Comparison of ENCODE assay signal across 28 cellular contexts in genomic region chr2:201523506-201523905, GRCh38.
"Had no signal": no experiment of that assay in that cellular context is flagged by ENCODE, and none has a peak within 500 bp of the region (broad histone marks: within the 10 kb centered on the region; RNA-seq: fewer than 3 reads in every experiment).

No MANE protein-coding gene starts in this region.

- DNase-seq: activated CD4-positive, alpha-beta T cell treated with anti-CD3 and anti-CD28 coated beads, Interleukin-2, amount 10 ng/mL, durations not matched to agents 24 days and 14 days; activated CD8-positive, alpha-beta memory T cell treated with anti-CD3 and anti-CD28 coated beads, Interleukin-2, amount 10 ng/mL, durations not matched to agents 7 days and 5 days; activated CD8-positive, alpha-beta T cell treated with anti-CD3 and anti-CD28 coated beads for 36 hours; activated gamma-delta T cell; activated naive CD4-positive, alpha-beta T cell treated with anti-CD3 and anti-CD28 coated beads, Interleukin-2, amount 50 U/mL, for 16 hours; activated naive CD8-positive, alpha-beta T cell treated with anti-CD3 and anti-CD28 coated beads, Interleukin-2, amount 50 U/mL, for 24 hours; activated T-cell treated with anti-CD3 and anti-CD28 coated beads for 4 hours; aorta; endodermal cell; esophagus squamous epithelium; glutamatergic neuron; immature natural killer cell; left ventricle myocardium superior; mammary epithelial cell; midbrain; spleen; stimulated activated CD4-positive, alpha-beta T cell treated with anti-CD3 and anti-CD28 coated beads, Interleukin-4, amount 100 ng/mL, for 24 hours; stimulated activated naive CD4-positive, alpha-beta T cell treated with Interleukin-2 at 50 U/mL for 16 hours had no signal

- H3K36me3 ChIP-seq: breast epithelium, esophagus squamous epithelium, spleen, upper lobe of left lung had no signal

- H2AFZ ChIP-seq: hepatocyte had no signal

- H3K27ac ChIP-seq: breast epithelium, coronary artery, esophagus squamous epithelium, hepatocyte, spleen, upper lobe of left lung, VCaP had no signal

- H3K27me3 ChIP-seq: breast epithelium, esophagus squamous epithelium, hepatocyte, spleen, upper lobe of left lung had no signal

- H3K79me2 ChIP-seq: hepatocyte had no signal

- H3K4me3 ChIP-seq: breast epithelium, coronary artery, esophagus squamous epithelium, hepatocyte, spleen, upper lobe of left lung had no signal

- H3K27me3 Mint-ChIP-seq: activated CD4-positive, alpha-beta T cell treated with anti-CD3 and anti-CD28 coated beads, Interleukin-2, amount 10 ng/mL, durations not matched to agents 24 days and 14 days; activated CD8-positive, alpha-beta memory T cell treated with anti-CD3 and anti-CD28 coated beads, Interleukin-2, amount 10 ng/mL, durations not matched to agents 7 days and 5 days; activated CD8-positive, alpha-beta T cell treated with anti-CD3 and anti-CD28 coated beads for 36 hours; activated naive CD8-positive, alpha-beta T cell treated with anti-CD3 and anti-CD28 coated beads, Interleukin-2, amount 50 U/mL, for 24 hours; progenitor cell of endocrine pancreas had no signal

- FAIRE-seq: frontal cortex had no signal

- ATAC-seq: activated CD4-positive, CD25-positive, alpha-beta regulatory T cell treated with anti-CD3 and anti-CD28 coated beads, Interleukin-2, amount 50 U/mL, for 24 hours; activated CD8-positive, alpha-beta memory T cell treated with anti-CD3 and anti-CD28 coated beads, Interleukin-2, amount 10 ng/mL, durations not matched to agents 7 days and 5 days; activated CD8-positive, alpha-beta T cell treated with anti-CD3 and anti-CD28 coated beads for 36 hours; activated naive CD8-positive, alpha-beta T cell treated with anti-CD3 and anti-CD28 coated beads, Interleukin-2, amount 50 U/mL, for 24 hours; left ventricle myocardium superior; natural killer cell treated with Interleukin-12 subunit alpha and Interleukin-12 subunit beta and Interleukin-15 and Interleukin-18, amount 100 ng/mL, for 72 hours had no signal

- H3K4me3 Mint-ChIP-seq: activated CD4-positive, alpha-beta T cell treated with anti-CD3 and anti-CD28 coated beads, Interleukin-2, amount 10 ng/mL, durations not matched to agents 24 days and 14 days; activated CD8-positive, alpha-beta memory T cell treated with anti-CD3 and anti-CD28 coated beads, Interleukin-2, amount 10 ng/mL, durations not matched to agents 7 days and 5 days; activated CD8-positive, alpha-beta T cell treated with anti-CD3 and anti-CD28 coated beads for 36 hours; activated naive CD8-positive, alpha-beta T cell treated with anti-CD3 and anti-CD28 coated beads, Interleukin-2, amount 50 U/mL, for 24 hours; activated T-helper 1 cell treated with anti-CD3 and anti-CD28 coated beads, Interleukin-12 subunit alpha, Interleukin-12 subunit beta, Interleukin-2, Interleukin-4 antibody, amounts not matched to agents 30 ng/mL and 10 ng/mL and 1 ng/mL, durations not matched to agents 14 hours and 24 hours and 36 hours; endodermal cell; immature natural killer cell; natural killer cell treated with Interleukin-12 subunit alpha and Interleukin-12 subunit beta and Interleukin-15 and Interleukin-18, amount 100 ng/mL, for 72 hours had no signal

- H3K4me2 ChIP-seq: hepatocyte had no signal

- H3K4me1 ChIP-seq: breast epithelium, esophagus squamous epithelium, spleen, upper lobe of left lung had no signal

- H3K4me1 Mint-ChIP-seq: endodermal cell had no signal

- H3K27ac Mint-ChIP-seq: activated CD4-positive, alpha-beta T cell treated with anti-CD3 and anti-CD28 coated beads, Interleukin-2, amount 10 ng/mL, durations not matched to agents 24 days and 14 days; activated CD8-positive, alpha-beta memory T cell treated with anti-CD3 and anti-CD28 coated beads, Interleukin-2, amount 10 ng/mL, durations not matched to agents 7 days and 5 days; activated CD8-positive, alpha-beta T cell treated with anti-CD3 and anti-CD28 coated beads for 36 hours; activated naive CD8-positive, alpha-beta T cell treated with anti-CD3 and anti-CD28 coated beads, Interleukin-2, amount 50 U/mL, for 24 hours; activated T-helper 1 cell treated with anti-CD3 and anti-CD28 coated beads, Interleukin-12 subunit alpha, Interleukin-12 subunit beta, Interleukin-2, Interleukin-4 antibody, amounts not matched to agents 30 ng/mL and 10 ng/mL and 1 ng/mL, durations not matched to agents 14 hours and 24 hours and 36 hours; endodermal cell; immature natural killer cell; natural killer cell treated with Interleukin-12 subunit alpha and Interleukin-12 subunit beta and Interleukin-15 and Interleukin-18, amount 100 ng/mL, for 72 hours; progenitor cell of endocrine pancreas had no signal
